ENCODE assay signal across 20 cellular contexts in the genomic region with DNA sequence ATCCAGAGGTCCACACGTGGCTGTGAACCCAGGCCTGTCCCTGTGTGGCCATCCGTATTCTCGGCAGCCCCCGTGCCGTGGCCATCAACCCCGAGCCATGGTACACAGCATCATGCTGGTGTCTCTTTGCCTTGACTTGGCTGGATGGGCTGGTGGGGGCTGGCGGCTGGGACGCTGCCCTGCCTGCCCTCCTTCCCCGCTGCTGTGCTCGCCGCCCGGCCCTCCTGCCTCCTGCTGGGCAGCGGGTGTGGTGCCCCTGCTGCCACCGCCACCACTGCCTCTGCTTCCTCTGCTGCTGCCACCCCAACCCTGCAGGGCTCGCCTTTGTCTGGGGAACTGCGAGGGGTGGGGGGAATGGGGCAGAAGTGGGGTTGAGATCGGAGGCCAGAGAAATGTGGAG. TPM values are rescaled to one million over a fixed set of nuclear protein-coding genes. Genes with fewer than 3 reads are reported as not detected.
DNase-seq lines count a peak whose midpoint lies in the region; ATAC-seq and TF ChIP-seq lines count a peak whose summit lies in the region.
"Had no signal": no experiment of that assay in that cellular context is flagged by ENCODE, and none has a peak within 500 bp of the region (broad histone marks: within the 10 kb centered on the region; RNA-seq: fewer than 3 reads in every experiment).

No MANE protein-coding gene starts in this region.

- BruUV-seq in HCT116 (replicated peaks; lab: Mats Ljungman, UMichigan): no TSS peak

- no peak overlapping the region for H3K4me3 ChIP-seq in HCT116 (replicated peaks in 1 of 2; ENCODE audit: low read depth in 1 of 2, low read length in 2 of 2)
- H3K4me3 ChIP-seq in osteoblast (ENCODE audit: insufficient read depth, low read length): no peak overlapping the region
- H3K4me3 ChIP-seq: BLaER1, GM12878 had no signal

- H4K20me1 ChIP-seq in HCT116 (ENCODE audit: insufficient read depth) (no peaks in the 10 kb centered on the region), osteoblast (ENCODE audit: insufficient read depth, low read length) (peaks cover 18% of the 10 kb centered on the region)

- no peak overlapping the region for H3K4me3 Mint-ChIP-seq in chondrocyte (ENCODE audit: unreplicated experiment)
- H3K4me3 Mint-ChIP-seq: CD4-positive, alpha-beta memory T cell had no signal

- no peak for DNase-seq in HCT116 (ENCODE audit: low read depth, low spot score)
- no peak for DNase-seq in chondrocyte (ENCODE audit: low spot score)
- peak; percentile 87 for DNase-seq in osteoblast (ENCODE audit: insufficient read length, low spot score, missing footprints)
- DNase-seq in activated CD4-positive, CD25-positive, alpha-beta regulatory T cell treated with anti-CD3 and anti-CD28 coated beads, Interleukin-2, amount 50 U/mL, for 72 hours: no peak
- DNase-seq: Calu3; CD4-positive, alpha-beta memory T cell; DMS53; EL; IMR-90; Karpas-422; NCI-H1417 treated with DMSO at 0.1 percent for 48 hours; NCI-H1930; NCI-H226; NCI-H524 treated with DMSO at 0.1 percent for 48 hours had no signal

- H3K9me3 ChIP-seq in HCT116 (ENCODE audit: control insufficient read depth in 1 of 2, insufficient read depth in 1 of 2, low read depth in 1 of 2, low read length in 2 of 2) (no peaks in the 10 kb centered on the region), osteoblast (ENCODE audit: low read depth, low read length) (no peaks in the 10 kb centered on the region)
- H3K9me3 ChIP-seq: BLaER1 had no signal

- H3K9me3 Mint-ChIP-seq in chondrocyte (ENCODE audit: low read depth): no peaks in the 10 kb centered on the region

- H3K27me3 Mint-ChIP-seq in chondrocyte (ENCODE audit: low read depth): no peaks in the 10 kb centered on the region
- H3K27me3 Mint-ChIP-seq: CD4-positive, alpha-beta memory T cell had no signal

- ATAC-seq in HCT116: no peak
- no peak for ATAC-seq in HG03457 (IDR thresholded peaks at IDR 0.05; ENCODE audit: unreplicated experiment)
- no peak for ATAC-seq in HG02852 (IDR thresholded peaks at IDR 0.05; ENCODE audit: unreplicated experiment)
- ATAC-seq: GM12878 had no signal

- H3K27ac ChIP-seq in 22Rv1 (no peak overlapping the region), HCT116 (ENCODE audit: low read depth, low read length) (no peak overlapping the region), osteoblast (ENCODE audit: low read depth, low read length) (no peak overlapping the region)
- H3K27ac ChIP-seq: BLaER1, HL-60 had no signal

- H2AFZ ChIP-seq in HCT116 (ENCODE audit: low read depth, low read length, poor library complexity, severe bottlenecking) (no peak overlapping the region), osteoblast (ENCODE audit: low read length) (no peak overlapping the region)

- H3K4me1 ChIP-seq in HCT116 (ENCODE audit: control insufficient read depth in 1 of 2, insufficient read depth in 2 of 2, low read length in 2 of 2) (peaks cover 3 to 6% of the 10 kb centered on the region in 2 experiments; a peak in 3 of 4 replicates), osteoblast (ENCODE audit: insufficient read depth, low read length) (no peaks in the 10 kb centered on the region)
- H3K4me1 ChIP-seq: BLaER1 had no signal

- peaks cover 3% of the 10 kb centered on the region for H3K36me3 Mint-ChIP-seq in chondrocyte (ENCODE audit: low read depth)

- H3K4me2 ChIP-seq in HCT116 (ENCODE audit: low read length) (no peak overlapping the region), osteoblast (ENCODE audit: insufficient read depth, low read length) (no peak overlapping the region)
- H3K4me2 ChIP-seq: BLaER1 had no signal

- TF ChIP-seq RAD21 in HCT116 (IDR thresholded peaks at IDR 0.05; ENCODE audit: low read depth): no peak

- no peak overlapping the region for H3K9ac ChIP-seq in HCT116 (ENCODE audit: low read length)
- H3K9ac ChIP-seq: BLaER1 had no signal

- POLR2A ChIA-PET in HCT116 (lab: Charles Lee): no interaction called here

- no peaks in the 10 kb centered on the region for H3K79me2 ChIP-seq in HCT116 (ENCODE audit: insufficient read depth, low read length)
- peaks cover 16% of the 10 kb centered on the region for H3K79me2 ChIP-seq in osteoblast (ENCODE audit: insufficient read depth, low read length)

- no peaks in the 10 kb centered on the region for H3K27me3 ChIP-seq in HCT116 (ENCODE audit: insufficient read depth, low read length)
- H3K27me3 ChIP-seq in osteoblast (ENCODE audit: insufficient read depth, low read length): no peaks in the 10 kb centered on the region
- H3K27me3 ChIP-seq: BLaER1 had no signal

- no peaks in the 10 kb centered on the region; a peak in 1 of 4 replicates for H3K36me3 ChIP-seq in HCT116 (ENCODE audit: control insufficient read depth in 1 of 2, insufficient read depth in 2 of 2, low read length in 2 of 2)
- H3K36me3 ChIP-seq in osteoblast (ENCODE audit: insufficient read depth, low read length): peaks cover 14% of the 10 kb centered on the region

- TF ChIP-seq POLR2A in HCT116 (IDR thresholded peaks at IDR 0.05; ENCODE audit: borderline replicate concordance, extremely low read depth, insufficient read depth, insufficient read length): no peak

- TF ChIP-seq CTCF in 22Rv1 (IDR thresholded peaks at IDR 0.05): 0 out of 2 replicates have a peak, but pooled peaks have one; percentile 8
- TF ChIP-seq CTCF in HCT116 (IDR thresholded peaks at IDR 0.05 in 2 of 3, conservative IDR thresholded peaks at IDR 0.05 in 1 of 3; ENCODE audit: borderline replicate concordance in 1 of 3, insufficient read depth in 1 of 3, low read depth in 2 of 3, low read length in 2 of 3): peak in 2 of 3 experiments; percentile 4 to 31; a peak in 2 of 6 replicates
- peak; percentile 39 for TF ChIP-seq CTCF in chondrocyte (IDR thresholded peaks at IDR 0.05)
- TF ChIP-seq CTCF in osteoblast (IDR thresholded peaks at IDR 0.05; ENCODE audit: extremely low read depth, low read depth, low read length): no peak

- CTCF ChIA-PET in HCT116 (lab: Charles Lee): no interaction called here

- RAD21 ChIA-PET in HCT116 (lab: Charles Lee; ENCODE audit: low non-redundant PET in 1 of 2, low total read pairs in 2 of 2, uncharacterized antibody in 2 of 2, unreplicated experiment in 2 of 2): no interaction called here

- peaks cover 3% of the 10 kb centered on the region for H3K4me1 Mint-ChIP-seq in chondrocyte (ENCODE audit: low read depth)

- intact Hi-C loops in HCT116 (cut with micrococcal nuclease): loop anchor here (10.0 kb wide), 1 partner anchor 399 kb away; no protein-coding TSS in a partner anchor

- H3K27ac Mint-ChIP-seq in chondrocyte (ENCODE audit: unreplicated experiment): no peak overlapping the region

- no peaks in the 10 kb centered on the region for H3K9me2 ChIP-seq in HCT116 (ENCODE audit: insufficient read depth)

TF ChIP-seq in HCT116, 20 proteins besides CTCF, POLR2A, EP300 and RAD21:
- TF ChIP-seq EZH2phosphoT487 (IDR thresholded peaks at IDR 0.05; ENCODE audit: borderline replicate concordance) (no peak), SIN3A (IDR thresholded peaks at IDR 0.05; ENCODE audit: low read depth) (no peak), ELF1 (IDR thresholded peaks at IDR 0.05; ENCODE audit: borderline replicate concordance, low read depth) (no peak)
- TF ChIP-seq, protein P1, sequence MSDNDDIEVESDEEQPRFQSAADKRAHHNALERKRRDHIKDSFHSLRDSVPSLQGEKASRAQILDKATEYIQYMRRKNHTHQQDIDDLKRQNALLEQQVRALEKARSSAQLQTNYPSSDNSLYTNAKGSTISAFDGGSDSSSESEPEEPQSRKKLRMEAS (IDR thresholded peaks at IDR 0.05): no peak
- TF ChIP-seq, protein P2, sequence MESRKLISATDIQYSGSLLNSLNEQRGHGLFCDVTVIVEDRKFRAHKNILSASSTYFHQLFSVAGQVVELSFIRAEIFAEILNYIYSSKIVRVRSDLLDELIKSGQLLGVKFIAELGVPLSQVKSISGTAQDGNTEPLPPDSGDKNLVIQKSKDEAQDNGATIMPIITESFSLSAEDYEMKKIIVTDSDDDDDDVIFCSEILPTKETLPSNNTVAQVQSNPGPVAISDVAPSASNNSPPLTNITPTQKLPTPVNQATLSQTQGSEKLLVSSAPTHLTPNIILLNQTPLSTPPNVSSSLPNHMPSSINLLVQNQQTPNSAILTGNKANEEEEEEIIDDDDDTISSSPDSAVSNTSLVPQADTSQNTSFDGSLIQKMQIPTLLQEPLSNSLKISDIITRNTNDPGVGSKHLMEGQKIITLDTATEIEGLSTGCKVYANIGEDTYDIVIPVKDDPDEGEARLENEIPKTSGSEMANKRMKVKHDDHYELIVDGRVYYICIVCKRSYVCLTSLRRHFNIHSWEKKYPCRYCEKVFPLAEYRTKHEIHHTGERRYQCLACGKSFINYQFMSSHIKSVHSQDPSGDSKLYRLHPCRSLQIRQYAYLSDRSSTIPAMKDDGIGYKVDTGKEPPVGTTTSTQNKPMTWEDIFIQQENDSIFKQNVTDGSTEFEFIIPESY (IDR thresholded peaks at IDR 0.05; ENCODE audit: extremely low read depth, insufficient replicate concordance, low read length): no peak

RNA-seq across cellular contexts. Expression of a gene that starts 19.7 kb away (rescaled TPM):
- 60.5 TPM for total RNA-seq in HCT116 (2021; ENCODE audit: unreplicated experiment)
- 66.6 and 71.3 TPM in 2 replicates for polyA plus RNA-seq in HCT116 (2012)
- total RNA-seq in chondrocyte: 304 to 497 TPM (median 493 TPM) in 3 replicates
- 136 and 144 TPM in 2 replicates for total RNA-seq in osteoblast
- total RNA-seq: CD4-positive, alpha-beta memory T cell had no signal
- polyA plus RNA-seq: CD4-positive, alpha-beta memory T cell had no signal

RNA-seq across cellular contexts. Expression of a gene that starts 51.9 kb away (rescaled TPM):
- total RNA-seq in HCT116 (2021; ENCODE audit: unreplicated experiment) (322 TPM), chondrocyte (91.7 to 122 TPM (median 108 TPM) in 3 replicates), osteoblast (55.7 and 56.6 TPM in 2 replicates)
- 333 and 353 TPM in 2 replicates for polyA plus RNA-seq in HCT116 (2012)
